ENCODE assay signal across 9 cellular contexts in genomic region chr20:31606928-31607639, GRCh38. TPM values are rescaled to one million over a fixed set of nuclear protein-coding genes. Genes with fewer than 3 reads are reported as not detected.
DNase-seq lines count a peak whose midpoint lies in the region; ATAC-seq, FAIRE-seq and TF ChIP-seq lines count a peak whose summit lies in the region.
"Had no signal": no experiment of that assay in that cellular context is flagged by ENCODE, and none has a peak within 500 bp of the region (broad histone marks: within the 10 kb centered on the region; RNA-seq: fewer than 3 reads in every experiment).

No MANE protein-coding gene starts in this region.

- no peaks in the 10 kb centered on the region for H3K4me1 ChIP-seq in small intestine (ENCODE audit: control insufficient read depth in 2 of 2, insufficient read depth in 1 of 2, low read depth in 1 of 2, low read length in 1 of 2)

- TF ChIP-seq CTCF in VCaP (conservative IDR thresholded peaks at IDR 0.05) = no peak

- no peaks in the 10 kb centered on the region for H3K36me3 ChIP-seq in small intestine (ENCODE audit: control insufficient read depth in 2 of 2, insufficient read depth in 2 of 2, low read length in 2 of 2)
- H3K36me3 ChIP-seq: neutrophil had no signal

- peak; percentile 95 for DNase-seq in Caki2 (ENCODE audit: low read depth)
- peak; percentile 32 for DNase-seq in NAMALWA (ENCODE audit: low spot score)
- DNase-seq in hepatic stellate cell (ENCODE audit: low spot score) = peak; percentile 75
- DNase-seq in small intestine = peak; percentile 80
- DNase-seq in middle frontal gyrus (ENCODE audit: extremely low spot score, low spot score) = no peak
- DNase-seq in stimulated activated CD8-positive, alpha-beta memory T cell treated with anti-CD3 and anti-CD28 coated beads, Interleukin-4, amount 100 ng/mL, for 48 hours = no peak

- ATAC-seq in HG02885 (IDR thresholded peaks at IDR 0.05; ENCODE audit: poor library complexity, unreplicated experiment) = no peak

- WGBS in small intestine, 3 donors = 17 to 52% (median 39%) methylated on average over 7 of the region's 7 CpGs

- FAIRE-seq in small intestine (lab: Jason Lieb, UNC) = no peak

- peak overlapping the region; percentile 27 to 97 for H3K4me3 ChIP-seq in small intestine (ENCODE audit: low read depth in 1 of 2, low read length in 2 of 2)

- peak overlapping the region; percentile 80; the same call in 1 of the 2 replicates for H3K27ac ChIP-seq in VCaP
- peak overlapping the region; percentile 96 to 98 for H3K27ac ChIP-seq in small intestine (ENCODE audit: low read depth in 1 of 2, low read length in 1 of 2)
- H3K27ac ChIP-seq: neutrophil had no signal

- in situ Hi-C loops in Caki2 (cut with HindIII; ENCODE audit: low pct_unique_long_range_greater_than_20kb, low sequenced_read_pairs) = no loop called here

- H3K9me3 ChIP-seq in small intestine (ENCODE audit: control insufficient read depth, low read depth) = no peaks in the 10 kb centered on the region
- H3K9me3 ChIP-seq: neutrophil had no signal

- H3K27me3 ChIP-seq in small intestine (ENCODE audit: control insufficient read depth in 2 of 2, insufficient read depth in 2 of 2, low read length in 2 of 2) = no peaks in the 10 kb centered on the region

RNA-seq across cellular contexts. Expression of gene ID1, which starts 2.0 kb away (rescaled TPM):
- total RNA-seq in Caki2 (2014; rRNA removed; shearing (Covaris generic); ENCODE audit: low replicate concordance) = 1,473 and 1,479 TPM in 2 replicates
- polyA plus RNA-seq in small intestine = 100 to 1,000 TPM; 215 to 335 (median 284) TPM

RNA-seq across cellular contexts. Expression of gene COX4I2, which starts 30.6 kb away (rescaled TPM):
- not detected in 2 replicates for total RNA-seq in Caki2 (2014; rRNA removed; shearing (Covaris generic); ENCODE audit: low replicate concordance)
- 1 to 10 TPM in 1 of 3 donors, not detected in 2; 3.7 TPM for polyA plus RNA-seq in small intestine

Comparison
In these comparisons a context has a peak if more than half of its experiments do, and no peak if none do; other contexts are left out.
1. DNase-seq: peak in Caki2 (single experiment), NAMALWA (single experiment), hepatic stellate cell (single experiment) and small intestine (single experiment); none in middle frontal gyrus (single experiment) and stimulated activated CD8-positive, alpha-beta memory T cell treated with anti-CD3 and anti-CD28 coated beads, Interleukin-4, amount 100 ng/mL, for 48 hours (single experiment).